ENCODE assay signal across 1 cellular context in genomic region chr20:23407770-23408467, GRCh38.
TF ChIP-seq lines count a peak whose summit lies in the region.

No MANE protein-coding gene starts in this region.

TF ChIP-seq in GM12878, 131 proteins besides CTCF, POLR2A, EP300 and RAD21:
- 0 out of 4 replicates have a peak, but pooled peaks of 1 of the 2 experiments have one; percentile 38 for TF ChIP-seq CEBPB (IDR thresholded peaks at IDR 0.05; ENCODE audit: borderline replicate concordance in 1 of 2, low read depth in 2 of 2, low read length in 2 of 2)
- TF ChIP-seq POLR2AphosphoS2 (IDR thresholded peaks at IDR 0.05; ENCODE audit: low read depth, low read length) = no peak
- 0 out of 2 replicates have a peak, but pooled peaks have one; percentile 31 for TF ChIP-seq CBFB (IDR thresholded peaks at IDR 0.05; ENCODE audit: low read depth)
- TF ChIP-seq RELB (IDR thresholded peaks at IDR 0.05; ENCODE audit: low read depth) = 0 out of 2 replicates have a peak, but pooled peaks have one; percentile 25
- no peak for TF ChIP-seq MYC (IDR thresholded peaks at IDR 0.05; ENCODE audit: insufficient read depth, insufficient read length, insufficient replicate concordance, low read length, severe bottlenecking)
- TF ChIP-seq PKNOX1 (IDR thresholded peaks at IDR 0.05) = 0 out of 2 replicates have a peak, but pooled peaks have one; percentile 27
- TF ChIP-seq NFIC (IDR thresholded peaks at IDR 0.05; ENCODE audit: low read depth, low read length) = peak; percentile 40; the same call in 1 of the 2 replicates
- no peak for TF ChIP-seq ASH2L (IDR thresholded peaks at IDR 0.05; ENCODE audit: borderline replicate concordance, low read depth)
- peak; percentile 19; the same call in 1 of the 2 replicates for TF ChIP-seq SPI1 (IDR thresholded peaks at IDR 0.05; ENCODE audit: borderline replicate concordance, insufficient read depth, low read depth, low read length)
- peak; percentile 44 for TF ChIP-seq RUNX3 (IDR thresholded peaks at IDR 0.05; ENCODE audit: low read length)
TF ChIP-seq in GM12878: peak in this region for 7.
